Comparison of ENCODE assay signal across 14 cellular contexts in the genomic region with DNA sequence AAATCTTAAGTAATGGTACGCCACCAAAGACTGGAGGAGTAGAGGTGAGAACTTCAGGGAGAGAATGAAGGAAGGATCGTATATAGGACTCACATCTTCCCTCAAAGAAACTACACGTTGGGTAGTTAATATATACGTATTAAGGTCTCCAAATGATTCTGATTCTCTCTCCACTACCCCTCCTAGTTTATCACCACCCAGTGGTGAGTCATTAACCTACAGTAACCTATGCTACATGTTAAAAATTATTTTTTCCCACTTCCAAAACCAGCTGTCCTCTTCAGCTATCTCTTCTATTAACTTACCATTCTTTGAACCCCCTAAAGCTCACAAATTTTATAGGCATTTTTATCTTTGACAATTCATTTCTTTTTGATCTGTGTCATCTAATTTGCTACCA.
"Had no signal": no experiment of that assay in that cellular context is flagged by ENCODE, and none has a peak within 500 bp of the region (broad histone marks: within the 10 kb centered on the region; RNA-seq: fewer than 3 reads in every experiment).

No MANE protein-coding gene starts in this region.

- H3K27ac ChIP-seq: body of pancreas, tibial nerve had no signal

- H3K9me3 Mint-ChIP-seq: activated B cell treated with CpG ODN at 0.5 μM for 24 hours; activated CD4-positive, alpha-beta memory T cell treated with anti-CD3 and anti-CD28 coated beads, Interleukin-2, amount 10 ng/mL, durations not matched to agents 7 days and 5 days; stimulated activated naive CD8-positive, alpha-beta T cell treated with anti-CD3 and anti-CD28 coated beads, Interleukin-15, Interleukin-2, amounts not matched to agents 100 ng/mL and 50 ng/mL, for 24 hours had no signal

- H3K4me1 Mint-ChIP-seq: activated B cell treated with CpG ODN at 0.5 μM for 24 hours; activated CD4-positive, alpha-beta memory T cell treated with anti-CD3 and anti-CD28 coated beads, Interleukin-2, amount 10 ng/mL, durations not matched to agents 7 days and 5 days; activated CD8-positive, alpha-beta memory T cell treated with anti-CD3 and anti-CD28 coated beads, Interleukin-2, amount 10 ng/mL, durations not matched to agents 7 days and 5 days had no signal

- H3K36me3 Mint-ChIP-seq: activated CD8-positive, alpha-beta memory T cell treated with anti-CD3 and anti-CD28 coated beads, Interleukin-2, amount 10 ng/mL, durations not matched to agents 7 days and 5 days; activated naive CD8-positive, alpha-beta T cell had no signal

- H3K36me3 ChIP-seq: esophagus squamous epithelium, tibial nerve had no signal

- H3K27ac Mint-ChIP-seq: activated B cell treated with CpG ODN at 0.5 μM for 24 hours; activated CD4-positive, alpha-beta memory T cell treated with anti-CD3 and anti-CD28 coated beads, Interleukin-2, amount 10 ng/mL, durations not matched to agents 7 days and 5 days; activated CD8-positive, alpha-beta memory T cell treated with anti-CD3 and anti-CD28 coated beads, Interleukin-2, amount 10 ng/mL, durations not matched to agents 7 days and 5 days; activated naive CD8-positive, alpha-beta T cell; stimulated activated naive CD8-positive, alpha-beta T cell treated with anti-CD3 and anti-CD28 coated beads, Interleukin-15, Interleukin-2, amounts not matched to agents 100 ng/mL and 50 ng/mL, for 24 hours had no signal

- H3K4me3 ChIP-seq: body of pancreas, esophagus squamous epithelium, tibial nerve had no signal

- ATAC-seq: activated CD8-positive, alpha-beta memory T cell treated with anti-CD3 and anti-CD28 coated beads, Interleukin-2, amount 10 ng/mL, durations not matched to agents 7 days and 5 days; body of pancreas had no signal

- H3K4me3 Mint-ChIP-seq: activated B cell treated with CpG ODN at 0.5 μM for 24 hours; activated CD4-positive, alpha-beta memory T cell treated with anti-CD3 and anti-CD28 coated beads, Interleukin-2, amount 10 ng/mL, durations not matched to agents 7 days and 5 days; activated CD8-positive, alpha-beta memory T cell treated with anti-CD3 and anti-CD28 coated beads, Interleukin-2, amount 10 ng/mL, durations not matched to agents 7 days and 5 days; activated naive CD8-positive, alpha-beta T cell; stimulated activated naive CD8-positive, alpha-beta T cell treated with anti-CD3 and anti-CD28 coated beads, Interleukin-15, Interleukin-2, amounts not matched to agents 100 ng/mL and 50 ng/mL, for 24 hours had no signal

- FAIRE-seq: endometrium had no signal

- H3K4me1 ChIP-seq: body of pancreas, tibial nerve had no signal

- H3K27me3 ChIP-seq: body of pancreas, esophagus squamous epithelium, tibial nerve had no signal

- DNase-seq: activated B cell treated with CpG ODN at 0.5 μM for 24 hours; activated CD4-positive, alpha-beta memory T cell treated with anti-CD3 and anti-CD28 coated beads, Interleukin-2, amount 10 ng/mL, durations not matched to agents 7 days and 5 days; activated CD4-positive, alpha-beta T cell treated with anti-CD3 and anti-CD28 coated beads for 48 hours; activated CD8-positive, alpha-beta memory T cell treated with anti-CD3 and anti-CD28 coated beads, Interleukin-2, amount 10 ng/mL, durations not matched to agents 7 days and 5 days; body of pancreas; central memory CD4-positive, alpha-beta T cell; esophagus squamous epithelium; midbrain; occipital lobe; retina had no signal

- H3K27me3 Mint-ChIP-seq: activated B cell treated with CpG ODN at 0.5 μM for 24 hours; activated CD4-positive, alpha-beta memory T cell treated with anti-CD3 and anti-CD28 coated beads, Interleukin-2, amount 10 ng/mL, durations not matched to agents 7 days and 5 days; activated CD8-positive, alpha-beta memory T cell treated with anti-CD3 and anti-CD28 coated beads, Interleukin-2, amount 10 ng/mL, durations not matched to agents 7 days and 5 days; activated naive CD8-positive, alpha-beta T cell; stimulated activated naive CD8-positive, alpha-beta T cell treated with anti-CD3 and anti-CD28 coated beads, Interleukin-15, Interleukin-2, amounts not matched to agents 100 ng/mL and 50 ng/mL, for 24 hours had no signal
